In genomic region chr3:132783152-132783551, GRCh38 we compare ENCODE assay signal across 18 cellular contexts.
A peak's percentile ranks its signal among the peaks of the same experiment; 100 is the strongest.
DNase-seq lines count a peak whose midpoint lies in the region; ATAC-seq and TF ChIP-seq lines count a peak whose summit lies in the region.
"Had no signal": no experiment of that assay in that cellular context is flagged by ENCODE, and none has a peak within 500 bp of the region (broad histone marks: within the 10 kb centered on the region; RNA-seq: fewer than 3 reads in every experiment).

No MANE protein-coding gene starts in this region.

- ATAC-seq in GM18520 (IDR thresholded peaks at IDR 0.05; ENCODE audit: unreplicated experiment), result no peak
- ATAC-seq in GM18907 (IDR thresholded peaks at IDR 0.05; ENCODE audit: unreplicated experiment), result no peak
- ATAC-seq: activated CD4-positive, CD25-positive, alpha-beta regulatory T cell treated with anti-CD3 and anti-CD28 coated beads, Interleukin-2, amount 50 U/mL, for 24 hours; body of pancreas; left ventricle myocardium superior; stimulated activated naive B cell treated with anti-CD40 and anti-IgM and Interleukin-4, amounts not matched to agents 10 μg/mL and 1 μg/mL and 100 μg/mL, for 72 hours had no signal

- in situ Hi-C loops in astrocyte of the spinal cord (cut with HindIII; ENCODE audit: low sequenced_read_pairs), result no loop called here

- H3K4me3 ChIP-seq in AG10803 (ENCODE audit: low read length) (no peak overlapping the region), astrocyte of the spinal cord (ENCODE audit: low read depth, low read length) (no peak overlapping the region)
- H3K4me3 ChIP-seq: body of pancreas, upper lobe of left lung had no signal

- peak; percentile 79 for DNase-seq in AG10803 (ENCODE audit: low read depth)
- peak; percentile 73 for DNase-seq in LHCN-M2 (ENCODE audit: low read depth)
- DNase-seq in astrocyte of the spinal cord (ENCODE audit: low read depth, low spot score), result peak; percentile 23
- peak; percentile 67 for DNase-seq in kidney tubule cell (ENCODE audit: low spot score)
- no peak for DNase-seq in NCI-H1694 (lab: John Stamatoyannopoulos, UW)
- no peak for DNase-seq in amygdala (lab: John Stamatoyannopoulos, UW)
- DNase-seq: activated effector memory CD4-positive, alpha-beta T cell treated with anti-CD3 and anti-CD28 coated beads, Interleukin-2, amount 50 U/mL, for 16 hours; body of pancreas; COR-L47; GDM1; hypothalamus; left ventricle myocardium superior; naive B cell; stimulated activated naive B cell treated with anti-CD40 and anti-IgM and Interleukin-4, amounts not matched to agents 10 μg/mL and 1 μg/mL and 100 μg/mL, for 72 hours; upper lobe of left lung had no signal

- TF ChIP-seq CTCF in AG10803 (conservative IDR thresholded peaks at IDR 0.05; ENCODE audit: low read length) (no peak), astrocyte of the spinal cord (IDR thresholded peaks at IDR 0.05; ENCODE audit: low read depth, low read length) (no peak)

Comparison
In these comparisons a context has a peak if more than half of its experiments do, and no peak if none do; other contexts are left out.
1. DNase-seq: peak in AG10803 (single experiment), LHCN-M2 (single experiment), astrocyte of the spinal cord (single experiment) and kidney tubule cell (single experiment); none in NCI-H1694 (single experiment) and amygdala (0 of 56).